ENCODE assay signal across 8 cellular contexts in genomic region chr22:37659897-37660708, GRCh38. TPM values are rescaled to one million over a fixed set of nuclear protein-coding genes. Genes with fewer than 3 reads are reported as not detected.
DNase-seq lines count a peak whose midpoint lies in the region; ATAC-seq, FAIRE-seq and TF ChIP-seq lines count a peak whose summit lies in the region.

No MANE protein-coding gene starts in this region.

- peak; percentile 45 for FAIRE-seq in GM12891 (lab: Jason Lieb, UNC)

- no peaks in the 10 kb centered on the region for H3K36me3 ChIP-seq in Panc1 (ENCODE audit: control insufficient read depth, insufficient read depth, low read length)

- H3K27me3 ChIP-seq in Panc1 (ENCODE audit: control insufficient read depth, insufficient read depth, low read length), result no peaks in the 10 kb centered on the region

- ATAC-seq in Panc1 (no peak), HG03378 (IDR thresholded peaks at IDR 0.05; ENCODE audit: unreplicated experiment) (no peak), GM19463 (IDR thresholded peaks at IDR 0.05; ENCODE audit: unreplicated experiment) (no peak)

- peak overlapping the region; percentile 69 to 74 for H3K4me3 ChIP-seq in Panc1 (ENCODE audit: low read depth in 2 of 2, low read length in 2 of 2)
- H3K4me3 ChIP-seq in epithelial cell of esophagus (ENCODE audit: low read length), result peak overlapping the region; percentile 56
- peak overlapping the region; percentile 70 for H3K4me3 ChIP-seq in retinal pigment epithelial cell (ENCODE audit: low read length)

- no peak for TF ChIP-seq CTCF in Panc1 (IDR thresholded peaks at IDR 0.05)
- TF ChIP-seq CTCF in epithelial cell of esophagus (IDR thresholded peaks at IDR 0.05; ENCODE audit: insufficient read depth, low read depth, low read length, missing control alignments), result no peak
- no peak for TF ChIP-seq CTCF in retinal pigment epithelial cell (conservative IDR thresholded peaks at IDR 0.05; ENCODE audit: low read depth, low read length)

- no peaks in the 10 kb centered on the region for H3K9me3 ChIP-seq in Panc1 (ENCODE audit: control insufficient read depth, insufficient read depth, low read depth, low read length)

- H3K4me1 ChIP-seq in Panc1 (ENCODE audit: control insufficient read depth, insufficient read depth, low read length), result peaks cover 17% of the 10 kb centered on the region

- TF ChIP-seq POLR2A in GM12891 (IDR thresholded peaks at IDR 0.05; ENCODE audit: low read depth, low read length), result no peak

- CTCF ChIA-PET in Panc1 (lab: Charles Lee), result interaction anchor here (2.1 kb wide), 1 partner anchor 21 kb away, joined by 11 read pairs; no protein-coding TSS in a partner anchor

- POLR2A ChIA-PET in Panc1 (lab: Charles Lee), result interaction anchor here (1.4 kb wide), 1 partner anchor 15 kb away, joined by 4 read pairs; the partner anchor contains the start of gene LGALS1

- no peak for DNase-seq in GM12891 (ENCODE audit: insufficient read length, low spot score)
- DNase-seq in Panc1 (ENCODE audit: low read depth, low spot score), result no peak
- no peak for DNase-seq in epithelial cell of esophagus (ENCODE audit: low read depth)
- no peak for DNase-seq in retinal pigment epithelial cell (ENCODE audit: low read depth)
- DNase-seq in NCI-H226, result no peak
- DNase-seq in Kasumi-1 (lab: John Stamatoyannopoulos, UW), result no peak

- BruUV-seq in Panc1 (replicated peaks; lab: Mats Ljungman, UMichigan), result TSS peak; percentile 90

- in situ Hi-C loops in Panc1 (cut with HindIII; ENCODE audit: low pct_unique_long_range_greater_than_20kb, low sequenced_read_pairs), result no loop called here

- intact Hi-C loops in Panc1 (cut with micrococcal nuclease; ENCODE audit: unreplicated experiment), result no loop called here

- peak overlapping the region; percentile 80 for H3K27ac ChIP-seq in Panc1 (ENCODE audit: low read length)

TF ChIP-seq in GM12891, 5 proteins besides CTCF, POLR2A, EP300 and RAD21:
- TF ChIP-seq SPI1 (IDR thresholded peaks at IDR 0.05; ENCODE audit: low read depth, low read length) (peak; percentile 67; the same call in 1 of the 2 replicates), POLR2AphosphoS5 (IDR thresholded peaks at IDR 0.05; ENCODE audit: low read depth, low read length) (no peak), TAF1 (IDR thresholded peaks at IDR 0.05; ENCODE audit: low read depth, low read length) (no peak)

RNA-seq across cellular contexts. Expression of gene PDXP, which starts 1.6 kb away (rescaled TPM):
- polyA plus RNA-seq in GM12891 (2012; ENCODE audit: low read depth, missing spikeins), result 28.3 TPM
- 17.6 TPM for total RNA-seq in Panc1 (2021; ENCODE audit: unreplicated experiment)
- polyA plus RNA-seq in Panc1 (2012; ENCODE audit: insufficient read length), result 14.6 TPM

RNA-seq across cellular contexts. Expression of gene LGALS1, which starts 15.3 kb away (rescaled TPM):
- polyA plus RNA-seq in GM12891 (2012; ENCODE audit: low read depth, missing spikeins), result 590 TPM
- total RNA-seq in Panc1 (2021; ENCODE audit: unreplicated experiment), result 1,518 TPM
- 2,763 TPM for polyA plus RNA-seq in Panc1 (2012; ENCODE audit: insufficient read length)

RNA-seq across cellular contexts. Expression of gene SH3BP1, which starts 20.6 kb away (rescaled TPM):
- 58.1 TPM for polyA plus RNA-seq in GM12891 (2012; ENCODE audit: low read depth, missing spikeins)
- total RNA-seq in Panc1 (2021; ENCODE audit: unreplicated experiment), result 6.8 TPM
- 6.8 TPM for polyA plus RNA-seq in Panc1 (2012; ENCODE audit: insufficient read length)

RNA-seq across cellular contexts. Expression of gene NOL12, which starts 26.0 kb away (rescaled TPM):
- 25.9 TPM for polyA plus RNA-seq in GM12891 (2012; ENCODE audit: low read depth, missing spikeins)
- 32.7 TPM for total RNA-seq in Panc1 (2021; ENCODE audit: unreplicated experiment)
- 37.2 TPM for polyA plus RNA-seq in Panc1 (2012; ENCODE audit: insufficient read length)

RNA-seq across cellular contexts. Expression of gene TRIOBP, which starts 36.7 kb away (rescaled TPM):
- polyA plus RNA-seq in GM12891 (2012; ENCODE audit: low read depth, missing spikeins), result 11.1 TPM
- total RNA-seq in Panc1 (2021; ENCODE audit: unreplicated experiment), result 50.5 TPM
- polyA plus RNA-seq in Panc1 (2012; ENCODE audit: insufficient read length), result 64.5 TPM
